In genomic region chr11:20668844-20669832, GRCh38 we compare ENCODE assay signal across 11 cellular contexts. TPM values are rescaled to one million over a fixed set of nuclear protein-coding genes. Genes with fewer than 3 reads are reported as not detected.
DNase-seq lines count a peak whose midpoint lies in the region; ATAC-seq, FAIRE-seq and TF ChIP-seq lines count a peak whose summit lies in the region.
"Had no signal": no experiment of that assay in that cellular context is flagged by ENCODE, and none has a peak within 500 bp of the region (broad histone marks: within the 10 kb centered on the region; RNA-seq: fewer than 3 reads in every experiment).

Gene NELL1, plus strand, starts transcription at chr11:20669586.

- TF ChIP-seq EP300 in HepG2 (IDR thresholded peaks at IDR 0.05; ENCODE audit: low read depth in 2 of 2, low read length in 2 of 2) (no peak), HepG2 (CRISPR knock-in tag; IDR thresholded peaks at IDR 0.05; ENCODE audit: borderline replicate concordance) (no peak), GM12878 (IDR thresholded peaks at IDR 0.05; ENCODE audit: borderline replicate concordance in 1 of 2, control insufficient read depth in 1 of 2, low read depth in 2 of 2, low read length in 2 of 2) (no peak)

- H3K27ac ChIP-seq in HepG2 (ENCODE audit: extremely low read length, insufficient read depth, low read length) (no peak within 1 kb of the TSS), right lobe of liver (no peak within 1 kb of the TSS), GM12878 (ENCODE audit: control insufficient read depth, insufficient read depth) (no peak within 1 kb of the TSS), mesodermal cell (ENCODE audit: low read depth, low read length, severe bottlenecking) (no peak within 1 kb of the TSS)

- ATAC-seq in HepG2 = peak; percentile 22; the same call in 2 of the 3 replicates
- ATAC-seq in right lobe of liver = no peak
- ATAC-seq in GM12878 = no peak
- ATAC-seq in GM18511 (IDR thresholded peaks at IDR 0.05; ENCODE audit: unreplicated experiment) = no peak
- ATAC-seq in HG03565 (IDR thresholded peaks at IDR 0.05; ENCODE audit: unreplicated experiment) = no peak
- ATAC-seq: activated naive CD4-positive, alpha-beta T cell treated with anti-CD3 and anti-CD28 coated beads, Interleukin-2, amount 50 U/mL, for 72 hours had no signal

- intact Hi-C loops in HepG2 (cut with micrococcal nuclease; ENCODE audit: unreplicated experiment) = no loop called here
- intact Hi-C loops in right lobe of liver (cut with DNase I) = no loop called here
- intact Hi-C loops in GM12878 (cut with micrococcal nuclease; ENCODE audit: unreplicated experiment) = no loop called here

- no peak for DNase-seq in HepG2 (ENCODE audit: low spot score)
- no peak for DNase-seq in right lobe of liver
- no peak for DNase-seq in GM12878 (ENCODE audit: low read depth, low spot score)
- no peak for DNase-seq in activated naive CD4-positive, alpha-beta T cell treated with anti-CD3 and anti-CD28 coated beads, Interleukin-2, amount 50 U/mL, for 16 hours
- DNase-seq in glomerular visceral epithelial cell (ENCODE audit: extremely low spot score) = no peak

- RAD21 ChIA-PET in GM12878 (lab: Charles Lee; ENCODE audit: unreplicated experiment) = no interaction called here

- POLR2A ChIA-PET in HepG2 (lab: Yijun Ruan, JAX) (no interaction called here), GM12878 (lab: Charles Lee) (no interaction called here)

- H2AFZ ChIP-seq in HepG2 (ENCODE audit: low read length) (no peak within 1 kb of the TSS), GM12878 (ENCODE audit: control insufficient read depth, low read depth, low read length) (no peak within 1 kb of the TSS)

- TF ChIP-seq RAD21 in HepG2 (CRISPR knock-in tag; IDR thresholded peaks at IDR 0.05) (no peak), GM12878 (IDR thresholded peaks at IDR 0.05; ENCODE audit: insufficient read depth, low read depth, low read length) (no peak)

- H3K36me3 ChIP-seq in HepG2 (replicated peaks in 1 of 2; ENCODE audit: control insufficient read depth in 1 of 2, insufficient read depth in 2 of 2, low read length in 2 of 2) (no peaks in the 10 kb centered on the region), right lobe of liver (no peaks in the 10 kb centered on the region), GM12878 (ENCODE audit: control insufficient read depth in 2 of 2, insufficient read depth in 2 of 2, low read length in 1 of 2) (no peaks in the 10 kb centered on the region), mesodermal cell (ENCODE audit: control insufficient read depth, insufficient read depth, low read length) (no peaks in the 10 kb centered on the region)

- in situ Hi-C loops in HepG2 (cut with HindIII; ENCODE audit: extremely low pct_ligation_motif_present, low pct_unique_long_range_greater_than_20kb) = loop anchor here (25.0 kb wide), 1 partner anchor 1468 kb away; no protein-coding TSS in a partner anchor
- in situ Hi-C loops in GM12878 (cut with MboI) = no loop called here

- H3K4me2 ChIP-seq in HepG2 (ENCODE audit: low read depth, low read length) (no peak within 1 kb of the TSS), GM12878 (ENCODE audit: control insufficient read depth, insufficient read depth) (no peak within 1 kb of the TSS)

- H3K9ac ChIP-seq in HepG2 (ENCODE audit: insufficient read depth, low read depth, low read length) = no peak within 1 kb of the TSS
- no peak within 1 kb of the TSS for H3K9ac ChIP-seq in GM12878 (ENCODE audit: control insufficient read depth, insufficient read depth, low read length)

- H3K79me2 ChIP-seq in HepG2 (ENCODE audit: insufficient read depth, low read length) = no peaks in the 10 kb centered on the region
- no peaks in the 10 kb centered on the region for H3K79me2 ChIP-seq in GM12878 (ENCODE audit: control insufficient read depth, insufficient read depth, low read length)

- no peak within 1 kb of the TSS; a peak in 1 of 6 replicates for H3K4me3 ChIP-seq in HepG2 (replicated peaks in 1 of 3; ENCODE audit: insufficient read depth in 1 of 3, low read depth in 2 of 3, low read length in 3 of 3)
- no peak within 1 kb of the TSS for H3K4me3 ChIP-seq in right lobe of liver
- no peak within 1 kb of the TSS for H3K4me3 ChIP-seq in GM12878
- peak within 1 kb of the TSS; percentile 37 for H3K4me3 ChIP-seq in mesodermal cell (ENCODE audit: extremely low read depth, insufficient read depth, low read length, poor library complexity, severe bottlenecking)

- SMC1A ChIA-PET in GM12878 (lab: Charles Lee; ENCODE audit: uncharacterized antibody, unreplicated experiment) = no interaction called here

- H3K4me1 ChIP-seq in HepG2 (ENCODE audit: insufficient read depth, low read length) (no peaks in the 10 kb centered on the region), right lobe of liver (peaks cover 0 to 9% (median 0%) of the 10 kb centered on the region in 4 donors), GM12878 (ENCODE audit: control insufficient read depth, insufficient read depth, low read length) (no peaks in the 10 kb centered on the region), mesodermal cell (ENCODE audit: control insufficient read depth, insufficient read depth, low read length, poor library complexity, severe bottlenecking) (peaks cover 5% of the 10 kb centered on the region)

- CTCF ChIA-PET in HepG2 (lab: Yijun Ruan, JAX; ENCODE audit: low intra/inter-chr PET ratio, low total read pairs) (no interaction called here), GM12878 (lab: Yijun Ruan, JAX) (interaction anchor here (5.1 kb wide), 1 partner anchor 19 kb away, joined by 46 read pairs; no protein-coding TSS in a partner anchor)

- H4K20me1 ChIP-seq in HepG2 (ENCODE audit: insufficient read depth, low read length) (no peaks in the 10 kb centered on the region), GM12878 (ENCODE audit: control insufficient read depth, insufficient read depth) (no peaks in the 10 kb centered on the region)

- H3K27me3 ChIP-seq in HepG2 (ENCODE audit: control insufficient read depth in 1 of 2, insufficient read depth in 2 of 2, low read length in 2 of 2) = peaks cover 3 to 46% of the 10 kb centered on the region in 2 experiments
- peaks cover 0 to 7% of the 10 kb centered on the region in 2 donors for H3K27me3 ChIP-seq in right lobe of liver
- peaks cover 10 to 13% of the 10 kb centered on the region in 2 experiments for H3K27me3 ChIP-seq in GM12878 (replicated peaks in 1 of 2; ENCODE audit: control insufficient read depth in 2 of 2, insufficient read depth in 2 of 2, low read length in 1 of 2)

- no TSS peak for BruUV-seq in HepG2 (replicated peaks; lab: Mats Ljungman, UMichigan)
- no TSS peak for BruUV-seq in GM12878 (replicated peaks; lab: Mats Ljungman, UMichigan)

- 18% methylated on average over 7 of the region's 93 CpGs for WGBS in HepG2 (ENCODE audit: low lambda C conversion rate)
- under 1% methylated on average over 11 of the region's 93 CpGs for WGBS in right lobe of liver (ENCODE audit: insufficient coverage, low coverage, low lambda C conversion rate, missing lambda C conversion rate)
- WGBS in GM12878 (ENCODE audit: insufficient coverage, insufficient replicate concordance, low lambda C conversion rate, missing lambda C conversion rate) = 6% methylated on average over 71 of the region's 93 CpGs
- WGBS in mesodermal cell (ENCODE audit: insufficient coverage in 2 of 2), 2 experiments = 0 to 1% methylated on average over 45 to 61 of the region's 93 CpGs

- FAIRE-seq in HepG2 (lab: Jason Lieb, UNC) (no peak), GM12878 (lab: Jason Lieb, UNC) (no peak)

- no peak for TF ChIP-seq POLR2A in HepG2 (IDR thresholded peaks at IDR 0.05; ENCODE audit: insufficient read depth in 1 of 2, low read depth in 2 of 2, low read length in 2 of 2)
- no peak for TF ChIP-seq POLR2A in right lobe of liver (IDR thresholded peaks at IDR 0.05)
- TF ChIP-seq POLR2A in GM12878 (IDR thresholded peaks at IDR 0.05; ENCODE audit: low read depth, low read length) = no peak

- no peak for TF ChIP-seq CTCF in HepG2 (CRISPR knock-in tag; IDR thresholded peaks at IDR 0.05)
- TF ChIP-seq CTCF in right lobe of liver (IDR thresholded peaks at IDR 0.05) = no peak
- TF ChIP-seq CTCF in GM12878 (IDR thresholded peaks at IDR 0.05 in 2 of 3, conservative IDR thresholded peaks at IDR 0.05 in 1 of 3; ENCODE audit: control insufficient read depth in 2 of 3, extremely low read depth in 1 of 3, insufficient read depth in 1 of 3, low read depth in 3 of 3, low read length in 3 of 3) = no peak

- H3K9me3 ChIP-seq in HepG2 (ENCODE audit: low read length) (no peaks in the 10 kb centered on the region), right lobe of liver (no peaks in the 10 kb centered on the region), GM12878 (replicated peaks; ENCODE audit: control insufficient read depth, insufficient read depth, low read length) (no peaks in the 10 kb centered on the region), mesodermal cell (ENCODE audit: control insufficient read depth, low read length) (no peaks in the 10 kb centered on the region)

RNA-seq across cellular contexts. Expression of gene NELL1, which starts in this region (rescaled TPM):
- total RNA-seq in HepG2 (2016; rRNA removed; fragmentation: Illumina TruSeq; extraction: Trizol) (not detected in 2 replicates), right lobe of liver (not detected), GM12878 (2014; rRNA removed) (0.05 TPM in 1 of 2 replicates, not detected in the other), GM12878 (2014; rRNA removed; fragmentation: Illumina TruSeq; extraction: Trizol) (not detected in 2 replicates), GM12878 (2021) (not detected in 2 replicates)
- total RNA-seq in HepG2 (2016; cell fraction: cytosol; rRNA removed; fragmentation: Illumina TruSeq; extraction: Trizol; ENCODE audit: low read depth) = not detected in 2 replicates
- total RNA-seq in HepG2 (2016; cell fraction: insoluble cytoplasmic fraction; rRNA removed; fragmentation: Illumina TruSeq; extraction: Trizol) = not detected in 2 replicates
- total RNA-seq in HepG2 (2016; cell fraction: membrane; rRNA removed; fragmentation: Illumina TruSeq; extraction: Trizol) = not detected in 2 replicates
- total RNA-seq in HepG2 (2016; cell fraction: nucleus; rRNA removed; fragmentation: Illumina TruSeq; extraction: Trizol) = not detected in 2 replicates
- polyA plus RNA-seq in HepG2 (2011; rRNA removed) (not detected in 2 replicates), GM12878 (2011; rRNA removed) (0.09 and 0.12 TPM in 2 replicates), GM12878 (2014; fragmentation: Illumina TruSeq; extraction: Trizol) (not detected in 2 replicates), GM12878 (2014; fragmentation: Nextera tagmentation; extraction: Ambion mirVana) (under 1 TPM in 1 of 2 experiments, not detected in 1; 0.02 TPM), GM12878 (2014; rRNA removed) (not detected in 2 replicates), GM12878 (2016; fragmentation: Nextera tagmentation; extraction: Ambion mirVana) (not detected)
- polyA plus RNA-seq in HepG2 (2011; cell fraction: cytosol; rRNA removed) = not detected in 2 replicates
- not detected in 2 replicates for polyA plus RNA-seq in HepG2 (2011; cell fraction: nucleus; rRNA removed)
- polyA plus RNA-seq in HepG2 (2012) = not detected in 2 replicates
- polyA plus RNA-seq in HepG2 (2016; cell fraction: cytosol; fragmentation: Illumina TruSeq; extraction: Trizol; ENCODE audit: low read depth) = not detected in 2 replicates
- not detected in 2 replicates for polyA plus RNA-seq in HepG2 (2016; cell fraction: insoluble cytoplasmic fraction; fragmentation: Illumina TruSeq; extraction: Trizol; ENCODE audit: low read depth)
- polyA plus RNA-seq in HepG2 (2016; cell fraction: membrane; fragmentation: Illumina TruSeq; extraction: Trizol; ENCODE audit: low read depth) = not detected in 2 replicates
- polyA plus RNA-seq in HepG2 (2016; cell fraction: nucleus; fragmentation: Illumina TruSeq; extraction: Trizol; ENCODE audit: insufficient read depth, low read depth) = not detected in 2 replicates
- polyA minus RNA-seq in HepG2 (2011; rRNA and poly(A)+ RNA removed; ENCODE audit: low replicate concordance) = not detected in 2 replicates
- not detected in 2 replicates for polyA minus RNA-seq in HepG2 (2011; cell fraction: cytosol; rRNA and poly(A)+ RNA removed)
- not detected in 2 replicates for polyA minus RNA-seq in HepG2 (2011; cell fraction: nucleus; rRNA and poly(A)+ RNA removed)
- total RNA-seq in GM12878 (2013; cell fraction: nucleolus; rRNA removed) = not detected in 2 replicates
- polyA plus RNA-seq in GM12878 (2011; ENCODE audit: low read depth) = not detected
- polyA plus RNA-seq in GM12878 (2011; cell fraction: cytosol; rRNA removed) = 0.03 and 0.07 TPM in 2 replicates
- polyA plus RNA-seq in GM12878 (2011; cell fraction: nucleus; rRNA removed) = 0.04 and 0.13 TPM in 2 replicates
- not detected in 2 replicates for polyA plus RNA-seq in GM12878 (2012)
- polyA minus RNA-seq in GM12878 (2011; rRNA and poly(A)+ RNA removed) = 0.66 TPM in 1 of 2 replicates, not detected in the other
- polyA minus RNA-seq in GM12878 (2011; cell fraction: cytosol; rRNA and poly(A)+ RNA removed) = not detected in 2 replicates
- polyA minus RNA-seq in GM12878 (2011; cell fraction: nucleus; rRNA and poly(A)+ RNA removed) = 0.12 TPM in 1 of 2 replicates, not detected in the other
- 2.9 TPM for polyA plus RNA-seq in mesodermal cell (2013, experiment 1 of 2)
- 1.6 TPM for polyA plus RNA-seq in mesodermal cell (2013, experiment 2 of 2)
- total RNA-seq: activated naive CD4-positive, alpha-beta T cell treated with anti-CD3 and anti-CD28 coated beads, Interleukin-2, amount 50 U/mL, for 72 hours; Daoy; HT1080 had no signal

Comparison
In these comparisons a context has a peak if more than half of its experiments do, and no peak if none do; other contexts are left out.
1. Peak in ATAC-seq in HepG2; RNA of the gene not detected or under 1 TPM.
2. Of the 75 proteins assayed by ChIP-seq in both HepG2 and GM12878: peak only in HepG2: EZH2; only in GM12878: SUZ12; in both: none; in neither: 73.